24 cellular contexts compared by ENCODE assay signal in the genomic region with DNA sequence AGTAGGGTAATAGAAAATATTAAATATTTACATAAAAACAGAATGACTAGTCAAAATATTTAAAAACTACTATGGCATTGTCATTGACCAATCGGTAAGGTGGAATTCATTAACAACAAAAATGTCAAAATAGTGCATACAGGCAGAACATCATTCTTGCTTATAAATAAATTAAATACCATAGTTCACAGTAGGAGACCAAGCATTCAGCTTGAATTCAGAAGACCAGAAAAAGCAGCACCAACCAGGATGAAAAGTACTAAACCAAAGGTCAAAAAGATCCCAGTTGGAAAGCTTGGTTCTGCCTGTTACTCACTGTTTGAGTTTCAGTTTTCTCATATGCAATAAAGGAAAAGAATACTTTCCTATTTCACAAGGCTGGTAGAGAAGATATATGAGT.
"Had no signal": no experiment of that assay in that cellular context is flagged by ENCODE, and none has a peak within 500 bp of the region (broad histone marks: within the 10 kb centered on the region; RNA-seq: fewer than 3 reads in every experiment).

No MANE protein-coding gene starts in this region.

- H3K4me1 ChIP-seq: left ventricle myocardium inferior, right atrium auricular region, right lobe of liver, stomach, testis, thyroid gland, upper lobe of right lung had no signal

- H3K4me2 ChIP-seq: smooth muscle cell had no signal

- H3K27me3 ChIP-seq: ovary, right atrium auricular region, right lobe of liver, stomach, testis, thyroid gland, upper lobe of right lung had no signal

- H3K9me3 ChIP-seq: left ventricle myocardium inferior, mucosa of descending colon, ovary, right atrium auricular region, right lobe of liver, stomach, testis, thyroid gland, upper lobe of right lung had no signal

- H3K27ac ChIP-seq: left ventricle myocardium inferior, ovary, right atrium auricular region, right lobe of liver, stomach, testis, thyroid gland, upper lobe of right lung had no signal

- H3K36me3 ChIP-seq: left ventricle myocardium inferior, ovary, right atrium auricular region, right lobe of liver, stomach, thyroid gland, upper lobe of right lung had no signal

- H3K4me3 ChIP-seq: left ventricle myocardium inferior, lung, mucosa of descending colon, ovary, right atrium auricular region, right lobe of liver, smooth muscle cell, stomach, testis, thyroid gland, upper lobe of right lung had no signal

- ATAC-seq: mucosa of descending colon; naive thymus-derived CD4-positive, alpha-beta T cell; natural killer cell treated with Interleukin-12 subunit alpha and Interleukin-12 subunit beta and Interleukin-15 and Interleukin-18, amount 100 ng/mL, for 72 hours; right lobe of liver; stimulated activated naive B cell treated with anti-CD40 and anti-IgM and Interleukin-4, amounts not matched to agents 10 μg/mL and 1 μg/mL and 100 μg/mL, for 72 hours; stimulated activated naive CD8-positive, alpha-beta T cell treated with anti-CD3 and anti-CD28 coated beads, Interleukin-15, Interleukin-2, amounts not matched to agents 100 U/mL and 50 U/mL, for 24 hours; upper lobe of right lung had no signal

- DNase-seq: hypothalamus; immature natural killer cell; islet precursor cell; midbrain; mucosa of descending colon; naive thymus-derived CD4-positive, alpha-beta T cell; ovary; right lobe of liver; stimulated activated CD4-positive, alpha-beta T cell treated with anti-CD3 and anti-CD28 coated beads, Interleukin-12 subunit alpha, Interleukin-12 subunit beta, amount 100 ng/mL, for 4 hours; stimulated activated CD4-positive, alpha-beta T cell treated with anti-CD3 and anti-CD28 coated beads, Interleukin-15, amount 100 ng/mL, for 24 hours; stimulated activated CD4-positive, alpha-beta T cell treated with anti-CD3 and anti-CD28 coated beads, Interleukin-2, amount 100 ng/mL, for 24 hours; stimulated activated CD4-positive, alpha-beta T cell treated with anti-CD3 and anti-CD28 coated beads, Interleukin-4, amount 100 ng/mL, for 1 hour; stimulated activated naive B cell treated with anti-CD40 and anti-IgM and Interleukin-4, amounts not matched to agents 10 μg/mL and 1 μg/mL and 100 μg/mL, for 72 hours; stimulated activated naive CD8-positive, alpha-beta T cell treated with anti-CD3 and anti-CD28 coated beads, Interleukin-15, Interleukin-2, amounts not matched to agents 100 U/mL and 50 U/mL, for 24 hours; stomach; testis; thyroid gland; trophoblast cell; upper lobe of right lung had no signal
